1 cellular context compared by ENCODE assay signal in the genomic region with DNA sequence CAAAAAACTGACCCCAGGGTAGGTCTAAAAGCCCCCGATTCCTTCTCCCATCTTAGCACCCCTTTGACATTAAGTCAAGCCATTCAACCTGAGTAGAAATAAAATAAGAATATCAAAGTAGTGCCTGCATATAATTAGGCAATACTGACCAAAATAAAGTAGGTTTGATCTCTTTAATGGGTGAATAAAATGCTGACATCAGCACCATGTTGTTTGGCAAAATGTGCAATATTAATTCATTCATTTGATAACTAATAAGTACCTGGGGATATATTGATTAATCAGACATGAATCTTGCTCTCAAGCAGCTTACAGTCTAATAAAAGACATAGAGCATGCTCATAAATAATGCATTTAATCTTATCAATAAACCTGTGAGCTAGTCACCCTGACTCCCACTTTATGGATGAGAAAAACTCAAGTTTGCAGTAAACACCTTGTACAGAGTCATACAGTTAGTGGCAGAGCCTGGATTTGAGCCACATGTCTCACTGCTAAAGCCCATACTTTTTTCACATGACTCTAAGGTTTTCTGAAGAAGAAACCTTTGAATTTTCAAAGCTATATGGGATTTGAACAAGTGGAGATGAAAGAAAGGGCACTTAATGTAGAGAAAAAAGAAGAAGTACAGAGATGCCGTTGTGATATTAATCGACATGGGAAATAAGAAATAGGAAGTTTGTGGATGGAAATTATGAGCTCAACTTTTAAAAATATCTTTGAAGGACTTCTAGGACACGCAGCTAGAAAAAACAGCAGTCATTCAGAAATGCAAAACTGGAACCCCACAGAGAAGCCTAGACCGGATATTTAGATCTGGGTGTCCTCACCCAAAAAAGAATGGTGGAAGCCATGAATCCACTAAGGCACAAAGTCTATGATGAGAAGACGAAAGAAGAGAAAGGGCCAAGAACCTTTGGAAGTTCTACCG.
TF ChIP-seq lines count a peak whose summit lies in the region.

No MANE protein-coding gene starts in this region.

TF ChIP-seq in K562, 482 proteins besides CTCF, POLR2A, EP300 and RAD21 (continued from another document):
- TF ChIP-seq, protein P1, sequence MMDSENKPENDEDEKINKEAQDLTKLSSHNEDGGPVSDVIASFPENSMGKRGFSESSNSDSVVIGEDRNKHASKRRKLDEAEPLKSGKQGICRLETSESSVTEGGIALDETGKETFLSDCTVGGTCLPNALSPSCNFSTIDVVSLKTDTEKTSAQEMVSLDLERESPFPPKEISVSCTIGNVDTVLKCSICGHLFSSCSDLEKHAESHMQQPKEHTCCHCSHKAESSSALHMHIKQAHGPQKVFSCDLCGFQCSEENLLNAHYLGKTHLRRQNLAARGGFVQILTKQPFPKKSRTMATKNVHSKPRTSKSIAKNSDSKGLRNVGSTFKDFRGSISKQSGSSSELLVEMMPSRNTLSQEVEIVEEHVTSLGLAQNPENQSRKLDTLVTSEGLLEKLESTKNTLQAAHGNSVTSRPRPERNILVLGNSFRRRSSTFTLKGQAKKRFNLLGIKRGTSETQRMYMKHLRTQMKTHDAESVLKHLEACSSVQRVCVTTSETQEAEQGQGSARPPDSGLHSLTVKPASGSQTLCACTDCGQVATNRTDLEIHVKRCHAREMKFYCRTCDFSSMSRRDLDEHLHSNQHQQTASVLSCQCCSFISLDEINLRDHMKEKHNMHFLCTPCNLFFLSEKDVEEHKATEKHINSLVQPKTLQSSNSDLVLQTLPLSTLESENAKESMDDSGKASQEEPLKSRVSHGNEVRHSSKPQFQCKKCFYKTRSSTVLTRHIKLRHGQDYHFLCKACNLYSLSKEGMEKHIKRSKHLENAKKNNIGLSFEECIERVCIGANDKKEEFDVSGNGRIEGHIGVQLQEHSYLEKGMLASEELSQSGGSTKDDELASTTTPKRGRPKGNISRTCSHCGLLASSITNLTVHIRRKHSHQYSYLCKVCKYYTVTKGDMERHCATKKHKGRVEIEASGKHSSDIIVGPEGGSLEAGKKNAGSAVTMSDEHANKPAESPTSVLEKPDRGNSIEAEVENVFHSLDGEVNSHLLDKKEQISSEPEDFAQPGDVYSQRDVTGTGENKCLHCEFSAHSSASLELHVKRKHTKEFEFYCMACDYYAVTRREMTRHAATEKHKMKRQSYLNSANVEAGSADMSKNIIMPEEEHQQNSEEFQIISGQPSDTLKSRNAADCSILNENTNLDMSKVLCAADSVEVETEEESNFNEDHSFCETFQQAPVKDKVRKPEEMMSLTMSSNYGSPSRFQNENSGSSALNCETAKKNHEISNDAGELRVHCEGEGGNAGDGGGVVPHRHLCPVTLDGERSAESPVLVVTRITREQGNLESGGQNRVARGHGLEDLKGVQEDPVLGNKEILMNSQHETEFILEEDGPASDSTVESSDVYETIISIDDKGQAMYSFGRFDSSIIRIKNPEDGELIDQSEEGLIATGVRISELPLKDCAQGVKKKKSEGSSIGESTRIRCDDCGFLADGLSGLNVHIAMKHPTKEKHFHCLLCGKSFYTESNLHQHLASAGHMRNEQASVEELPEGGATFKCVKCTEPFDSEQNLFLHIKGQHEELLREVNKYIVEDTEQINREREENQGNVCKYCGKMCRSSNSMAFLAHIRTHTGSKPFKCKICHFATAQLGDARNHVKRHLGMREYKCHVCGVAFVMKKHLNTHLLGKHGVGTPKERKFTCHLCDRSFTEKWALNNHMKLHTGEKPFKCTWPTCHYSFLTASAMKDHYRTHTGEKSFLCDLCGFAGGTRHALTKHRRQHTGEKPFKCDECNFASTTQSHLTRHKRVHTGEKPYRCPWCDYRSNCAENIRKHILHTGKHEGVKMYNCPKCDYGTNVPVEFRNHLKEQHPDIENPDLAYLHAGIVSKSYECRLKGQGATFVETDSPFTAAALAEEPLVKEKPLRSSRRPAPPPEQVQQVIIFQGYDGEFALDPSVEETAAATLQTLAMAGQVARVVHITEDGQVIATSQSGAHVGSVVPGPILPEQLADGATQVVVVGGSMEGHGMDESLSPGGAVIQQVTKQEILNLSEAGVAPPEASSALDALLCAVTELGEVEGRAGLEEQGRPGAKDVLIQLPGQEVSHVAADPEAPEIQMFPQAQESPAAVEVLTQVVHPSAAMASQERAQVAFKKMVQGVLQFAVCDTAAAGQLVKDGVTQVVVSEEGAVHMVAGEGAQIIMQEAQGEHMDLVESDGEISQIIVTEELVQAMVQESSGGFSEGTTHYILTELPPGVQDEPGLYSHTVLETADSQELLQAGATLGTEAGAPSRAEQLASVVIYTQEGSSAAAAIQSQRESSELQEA (IDR thresholded peaks at IDR 0.05; ENCODE audit: low read depth) = no peak
- no peak for TF ChIP-seq SRSF3 (IDR thresholded peaks at IDR 0.05; ENCODE audit: insufficient read depth, low read length)
- peak; percentile 97 for TF ChIP-seq MAFK (IDR thresholded peaks at IDR 0.05; ENCODE audit: low read length)
- TF ChIP-seq MAFF (IDR thresholded peaks at IDR 0.05; ENCODE audit: low read length) = peak; percentile 96
- no peak for TF ChIP-seq ZNF217 (CRISPR knock-in tag; IDR thresholded peaks at IDR 0.05)
- TF ChIP-seq ZNF316 (IDR thresholded peaks at IDR 0.05) = peak; percentile 93
- TF ChIP-seq MAFG (tag; conservative IDR thresholded peaks at IDR 0.05) = peak; percentile 82
- no peak for TF ChIP-seq ZNF41 (CRISPR knock-in tag; conservative IDR thresholded peaks at IDR 0.05)
- peak; percentile 85 for TF ChIP-seq C11orf30 (IDR thresholded peaks at IDR 0.05; ENCODE audit: low read depth)
- no peak for TF ChIP-seq HINFP (tag; conservative IDR thresholded peaks at IDR 0.05; ENCODE audit: low read depth)
